22 cellular contexts compared by ENCODE assay signal in genomic region chr2:235847576-235847975, GRCh38.
DNase-seq lines count a peak whose midpoint lies in the region; ATAC-seq and TF ChIP-seq lines count a peak whose summit lies in the region.
"Had no signal": no experiment of that assay in that cellular context is flagged by ENCODE, and none has a peak within 500 bp of the region (broad histone marks: within the 10 kb centered on the region; RNA-seq: fewer than 3 reads in every experiment).

No MANE protein-coding gene starts in this region.

- H3K4me3 Mint-ChIP-seq in endodermal cell = no peak overlapping the region
- H3K4me3 Mint-ChIP-seq: CD14-positive monocyte; CD4-positive, alpha-beta T cell; CD8-positive, alpha-beta memory T cell had no signal

- H3K27me3 ChIP-seq in PC-3 (ENCODE audit: low read length) (no peaks in the 10 kb centered on the region), endodermal cell (ENCODE audit: control insufficient read depth, insufficient read depth, low read length, poor library complexity, severe bottlenecking) (no peaks in the 10 kb centered on the region)
- H3K27me3 ChIP-seq: BLaER1 treated with 17β-estradiol and CSF1 and Interleukin-3, amounts not matched to agents 10 nM and 100 nM had no signal

- intact Hi-C loops in PC-3 (cut with micrococcal nuclease) = no loop called here
- intact Hi-C loops in posterior vena cava (cut with DNase I) = no loop called here

- peak; percentile 59 for ATAC-seq in PC-3
- ATAC-seq: A549 had no signal

- no TSS peak for BruUV-seq in PC-3 (replicated peaks; lab: Mats Ljungman, UMichigan)

- CTCF ChIA-PET in PC-3 (lab: Charles Lee) = no interaction called here

- TF ChIP-seq CTCF in PC-3 (conservative IDR thresholded peaks at IDR 0.05; ENCODE audit: low read depth, low read length) (no peak), endodermal cell (conservative IDR thresholded peaks at IDR 0.05) (no peak)

- no peak overlapping the region for H2AFZ ChIP-seq in PC-3 (ENCODE audit: low read length)

- H3K9me2 ChIP-seq in PC-3 (replicated peaks; ENCODE audit: low read length) = no peaks in the 10 kb centered on the region

- H3K4me1 ChIP-seq in PC-3 (ENCODE audit: insufficient read depth, low read length) (no peaks in the 10 kb centered on the region), endodermal cell (ENCODE audit: control insufficient read depth, insufficient read depth, low read length) (no peaks in the 10 kb centered on the region)
- H3K4me1 ChIP-seq: A549; BLaER1 treated with 17β-estradiol and CSF1 and Interleukin-3, amounts not matched to agents 10 nM and 100 nM had no signal

- H3K4me2 ChIP-seq in PC-3 (ENCODE audit: low read length) = no peak overlapping the region
- H3K4me2 ChIP-seq: A549; BLaER1 treated with 17β-estradiol and CSF1 and Interleukin-3, amounts not matched to agents 10 nM and 100 nM had no signal

- H3K4me3 ChIP-seq in PC-3 (ENCODE audit: low read length) (no peak overlapping the region), endodermal cell (ENCODE audit: low read length) (no peak overlapping the region)
- H3K4me3 ChIP-seq: A549; BLaER1 treated with 17β-estradiol and CSF1 and Interleukin-3, amounts not matched to agents 10 nM and 100 nM had no signal

- H3K27me3 Mint-ChIP-seq in endodermal cell (ENCODE audit: insufficient read depth) = no peaks in the 10 kb centered on the region

- H3K27ac ChIP-seq in PC-3 (ENCODE audit: low read length) (no peak overlapping the region), endodermal cell (ENCODE audit: low read depth, low read length) (no peak overlapping the region)
- H3K27ac ChIP-seq: A549; BLaER1 treated with 17β-estradiol and CSF1 and Interleukin-3, amounts not matched to agents 10 nM and 100 nM had no signal

- H3K79me2 ChIP-seq in PC-3 (ENCODE audit: low read length) = no peaks in the 10 kb centered on the region

- in situ Hi-C loops in G401 (cut with HindIII; ENCODE audit: low sequenced_read_pairs) = no loop called here

- no peaks in the 10 kb centered on the region for H4K20me1 ChIP-seq in PC-3 (ENCODE audit: low read length)

- H3K27ac Mint-ChIP-seq in endodermal cell = no peak overlapping the region
- H3K27ac Mint-ChIP-seq: CD14-positive monocyte; CD4-positive, alpha-beta T cell; CD8-positive, alpha-beta memory T cell had no signal

- H3K4me1 Mint-ChIP-seq in endodermal cell = peaks cover 15% of the 10 kb centered on the region
- H3K4me1 Mint-ChIP-seq: CD14-positive monocyte; CD8-positive, alpha-beta memory T cell had no signal

- POLR2A ChIA-PET in PC-3 (lab: Charles Lee; ENCODE audit: unreplicated experiment) = no interaction called here

- H3K9me3 Mint-ChIP-seq in endodermal cell = no peaks in the 10 kb centered on the region
- H3K9me3 Mint-ChIP-seq: CD4-positive, alpha-beta T cell; CD8-positive, alpha-beta memory T cell had no signal

- H3K36me3 ChIP-seq in PC-3 (ENCODE audit: low read depth, low read length) = no peaks in the 10 kb centered on the region
- no peaks in the 10 kb centered on the region for H3K36me3 ChIP-seq in endodermal cell (ENCODE audit: control insufficient read depth, insufficient read depth, low read length)
- H3K36me3 ChIP-seq: BE2C had no signal

- H3F3A ChIP-seq in PC-3 (ENCODE audit: low read length, unreplicated experiment) = no peaks in the 10 kb centered on the region

- no peak overlapping the region for H3K9ac ChIP-seq in PC-3 (ENCODE audit: low read length)
- no peak overlapping the region for H3K9ac ChIP-seq in endodermal cell (ENCODE audit: extremely low read depth, low read length, poor library complexity, severe bottlenecking)
- H3K9ac ChIP-seq: BLaER1 treated with 17β-estradiol and CSF1 and Interleukin-3, amounts not matched to agents 10 nM and 100 nM had no signal

- DNase-seq in G401 (ENCODE audit: low spot score) (peak; percentile 68), PC-3 (no peak), endodermal cell (peak; percentile 30), posterior vena cava (ENCODE audit: low spot score) (peak; percentile 43), SW 1271 (lab: John Stamatoyannopoulos, UW) (no peak), NCI-H1105 treated with DMSO at 0.1 percent for 48 hours (lab: John Stamatoyannopoulos, UW) (no peak)
- no peak for DNase-seq in activated naive CD4-positive, alpha-beta T cell treated with anti-CD3 and anti-CD28 coated beads, Interleukin-2, amount 50 U/mL, for 16 hours
- DNase-seq: 8988T; ACHN; AML-193; BE2C; CD4-positive, alpha-beta T cell; CD8-positive, alpha-beta memory T cell; DMS 273 treated with DMSO at 0.1 percent for 48 hours; DMS79; EL; GF-D8; GOT3; HCEC 1CT had no signal

- H3K9me3 ChIP-seq in PC-3 (ENCODE audit: low read length) = no peaks in the 10 kb centered on the region
- H3K9me3 ChIP-seq in endodermal cell (ENCODE audit: control insufficient read depth, low read length) = no peaks in the 10 kb centered on the region
- H3K9me3 ChIP-seq: A549; BE2C; BLaER1 treated with 17β-estradiol and CSF1 and Interleukin-3, amounts not matched to agents 10 nM and 100 nM had no signal

- no peaks in the 10 kb centered on the region for H3K36me3 Mint-ChIP-seq in endodermal cell (ENCODE audit: low read depth)
- H3K36me3 Mint-ChIP-seq: CD14-positive monocyte; CD8-positive, alpha-beta memory T cell had no signal

- 94 to 95% methylated on average over 11 of the region's 11 CpGs for WGBS in endodermal cell (ENCODE audit: insufficient coverage in 1 of 2, insufficient read length in 1 of 2), 2 experiments

Comparison
In these comparisons a context has a peak if more than half of its experiments do, and no peak if none do; other contexts are left out.
1. DNase-seq: peak in G401 (single experiment), endodermal cell (single experiment) and posterior vena cava (single experiment); none in PC-3 (single experiment), SW 1271 (0 of 2), activated naive CD4-positive, alpha-beta T cell treated with anti-CD3 and anti-CD28 coated beads, Interleukin-2, amount 50 U/mL, for 16 hours (single experiment) and NCI-H1105 treated with DMSO at 0.1 percent for 48 hours (single experiment).